19 cellular contexts compared by ENCODE assay signal in genomic region chr7:74441801-74442200, GRCh38.
"Had no signal": no experiment of that assay in that cellular context is flagged by ENCODE, and none has a peak within 500 bp of the region (broad histone marks: within the 10 kb centered on the region; RNA-seq: fewer than 3 reads in every experiment).

No MANE protein-coding gene starts in this region.

- DNase-seq: activated CD4-positive, alpha-beta T cell treated with anti-CD3 and anti-CD28 coated beads for 1 hour; activated CD4-positive, alpha-beta T cell treated with anti-CD3 and anti-CD28 coated beads, Interleukin-2, amount 50 U/mL, for 48 hours; activated CD8-positive, alpha-beta memory T cell treated with anti-CD3 and anti-CD28 coated beads, Interleukin-2, amount 10 ng/mL, durations not matched to agents 7 days and 5 days; activated effector memory CD4-positive, alpha-beta T cell treated with anti-CD3 and anti-CD28 coated beads, Interleukin-2, amount 50 U/mL, for 16 hours; activated naive CD8-positive, alpha-beta T cell treated with anti-CD3 and anti-CD28 coated beads for 36 hours; activated T-cell treated with anti-CD3 and anti-CD28 coated beads, Interleukin-2, amount 50 U/mL, for 4 hours; aorta; dorsolateral prefrontal cortex; esophagus squamous epithelium; foreskin fibroblast; left ventricle myocardium inferior; spleen; stimulated activated CD4-positive, alpha-beta T cell treated with anti-CD3 and anti-CD28 coated beads, Interleukin-1b, Interleukin-23, amount 100 ng/mL, for 48 hours; T-helper 9 cell; tibial artery had no signal

- H3K4me1 Mint-ChIP-seq: activated CD8-positive, alpha-beta memory T cell treated with anti-CD3 and anti-CD28 coated beads, Interleukin-2, amount 10 ng/mL, durations not matched to agents 7 days and 5 days; activated naive CD8-positive, alpha-beta T cell treated with anti-CD3 and anti-CD28 coated beads for 36 hours; memory B cell; stimulated activated memory B cell treated with anti-CD40 and anti-IgM and Interleukin-4, amounts not matched to agents 10 μg/mL and 1 μg/mL and 100 μg/mL, for 72 hours had no signal

- H3K27me3 ChIP-seq: dorsolateral prefrontal cortex, tibial artery had no signal

- H3K36me3 Mint-ChIP-seq: memory B cell; stimulated activated memory B cell treated with anti-CD40 and anti-IgM and Interleukin-4, amounts not matched to agents 10 μg/mL and 1 μg/mL and 100 μg/mL, for 72 hours had no signal

- H3K4me1 ChIP-seq: esophagus squamous epithelium, left ventricle myocardium inferior, prostate gland, spleen, tibial artery had no signal

- H3K27me3 Mint-ChIP-seq: activated naive CD8-positive, alpha-beta T cell treated with anti-CD3 and anti-CD28 coated beads for 36 hours had no signal

- H3K4me3 Mint-ChIP-seq: activated CD8-positive, alpha-beta memory T cell treated with anti-CD3 and anti-CD28 coated beads, Interleukin-2, amount 10 ng/mL, durations not matched to agents 7 days and 5 days; activated naive CD8-positive, alpha-beta T cell treated with anti-CD3 and anti-CD28 coated beads for 36 hours; activated T-cell treated with anti-CD3 and anti-CD28 coated beads, Interleukin-2, amount 50 U/mL, for 4 hours; memory B cell; stimulated activated memory B cell treated with anti-CD40 and anti-IgM and Interleukin-4, amounts not matched to agents 10 μg/mL and 1 μg/mL and 100 μg/mL, for 72 hours had no signal

- ATAC-seq: activated CD8-positive, alpha-beta memory T cell treated with anti-CD3 and anti-CD28 coated beads, Interleukin-2, amount 10 ng/mL, durations not matched to agents 7 days and 5 days; activated T-cell treated with anti-CD3 and anti-CD28 coated beads, Interleukin-2, amount 50 U/mL, for 4 hours; sciatic nerve; stimulated activated memory B cell treated with anti-CD40 and anti-IgM and Interleukin-4, amounts not matched to agents 10 μg/mL and 1 μg/mL and 100 μg/mL, for 72 hours had no signal

- H3K27ac ChIP-seq: dorsolateral prefrontal cortex, esophagus squamous epithelium, left ventricle myocardium inferior, prostate gland, spleen, tibial artery had no signal

- H3K36me3 ChIP-seq: esophagus squamous epithelium, left ventricle myocardium inferior, prostate gland, spleen, tibial artery had no signal

- H3K9me3 ChIP-seq: prostate gland had no signal

- H3K4me3 ChIP-seq: dorsolateral prefrontal cortex, esophagus squamous epithelium, left ventricle myocardium inferior, prostate gland, spleen, tibial artery had no signal

- H3K9me3 Mint-ChIP-seq: memory B cell had no signal

- H3K27ac Mint-ChIP-seq: activated CD8-positive, alpha-beta memory T cell treated with anti-CD3 and anti-CD28 coated beads, Interleukin-2, amount 10 ng/mL, durations not matched to agents 7 days and 5 days; activated naive CD8-positive, alpha-beta T cell treated with anti-CD3 and anti-CD28 coated beads for 36 hours; memory B cell; stimulated activated memory B cell treated with anti-CD40 and anti-IgM and Interleukin-4, amounts not matched to agents 10 μg/mL and 1 μg/mL and 100 μg/mL, for 72 hours had no signal
